Comparison of ENCODE assay signal across 1 cellular context in the genomic region with DNA sequence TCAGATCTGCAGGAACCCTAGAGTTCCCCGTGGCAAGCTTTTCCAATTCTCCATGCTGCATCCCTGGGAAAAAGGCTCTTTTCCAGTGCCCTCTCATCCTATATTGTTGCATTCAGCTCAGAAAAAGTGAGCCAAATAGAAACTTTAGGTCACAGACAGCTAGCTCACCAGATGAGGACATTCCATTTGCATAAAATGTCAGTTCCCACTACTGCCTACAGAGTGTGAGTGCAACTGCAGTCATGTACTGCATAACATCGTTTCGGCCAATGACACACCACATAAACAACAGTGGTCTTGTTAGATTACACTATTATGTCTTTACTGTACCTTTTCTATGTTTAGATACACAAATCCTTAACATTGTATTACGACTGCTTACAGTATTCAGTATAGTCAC.
TF ChIP-seq lines count a peak whose summit lies in the region.

No MANE protein-coding gene starts in this region.

TF ChIP-seq in H1, 55 proteins besides CTCF, POLR2A, EP300 and RAD21:
- TF ChIP-seq KDM1A (IDR thresholded peaks at IDR 0.05; ENCODE audit: borderline replicate concordance, low read length) (no peak), HDAC2 (IDR thresholded peaks at IDR 0.05; ENCODE audit: borderline replicate concordance in 1 of 2, low read depth in 2 of 2, low read length in 2 of 2) (no peak), JUN (IDR thresholded peaks at IDR 0.05; ENCODE audit: low read depth, low read length) (no peak), NANOG (IDR thresholded peaks at IDR 0.05; ENCODE audit: insufficient read depth, low read depth, low read length, poor library complexity, severe bottlenecking) (no peak), JUND (IDR thresholded peaks at IDR 0.05; ENCODE audit: low read length) (no peak), TEAD4 (IDR thresholded peaks at IDR 0.05; ENCODE audit: low read depth, low read length) (no peak), EZH2 (IDR thresholded peaks at IDR 0.05; ENCODE audit: low read depth, low read length, severe bottlenecking) (no peak), CBX5 (IDR thresholded peaks at IDR 0.05; ENCODE audit: low read depth, low read length) (no peak), POLR2AphosphoS5 (IDR thresholded peaks at IDR 0.05; ENCODE audit: low read depth, low read length) (no peak), SIX5 (IDR thresholded peaks at IDR 0.05; ENCODE audit: low read depth, low read length) (no peak), POU5F1 (IDR thresholded peaks at IDR 0.05; ENCODE audit: low read depth, low read length) (no peak), GABPA (IDR thresholded peaks at IDR 0.05; ENCODE audit: borderline replicate concordance, insufficient read depth, low read length) (no peak), SIRT6 (IDR thresholded peaks at IDR 0.05; ENCODE audit: low read length) (no peak), SUZ12 (IDR thresholded peaks at IDR 0.05; ENCODE audit: low read length) (no peak), CEBPB (IDR thresholded peaks at IDR 0.05; ENCODE audit: low read depth, low read length) (no peak), CBX8 (IDR thresholded peaks at IDR 0.05; ENCODE audit: borderline replicate concordance, low read depth, low read length) (no peak)
- TF ChIP-seq, protein P1, sequence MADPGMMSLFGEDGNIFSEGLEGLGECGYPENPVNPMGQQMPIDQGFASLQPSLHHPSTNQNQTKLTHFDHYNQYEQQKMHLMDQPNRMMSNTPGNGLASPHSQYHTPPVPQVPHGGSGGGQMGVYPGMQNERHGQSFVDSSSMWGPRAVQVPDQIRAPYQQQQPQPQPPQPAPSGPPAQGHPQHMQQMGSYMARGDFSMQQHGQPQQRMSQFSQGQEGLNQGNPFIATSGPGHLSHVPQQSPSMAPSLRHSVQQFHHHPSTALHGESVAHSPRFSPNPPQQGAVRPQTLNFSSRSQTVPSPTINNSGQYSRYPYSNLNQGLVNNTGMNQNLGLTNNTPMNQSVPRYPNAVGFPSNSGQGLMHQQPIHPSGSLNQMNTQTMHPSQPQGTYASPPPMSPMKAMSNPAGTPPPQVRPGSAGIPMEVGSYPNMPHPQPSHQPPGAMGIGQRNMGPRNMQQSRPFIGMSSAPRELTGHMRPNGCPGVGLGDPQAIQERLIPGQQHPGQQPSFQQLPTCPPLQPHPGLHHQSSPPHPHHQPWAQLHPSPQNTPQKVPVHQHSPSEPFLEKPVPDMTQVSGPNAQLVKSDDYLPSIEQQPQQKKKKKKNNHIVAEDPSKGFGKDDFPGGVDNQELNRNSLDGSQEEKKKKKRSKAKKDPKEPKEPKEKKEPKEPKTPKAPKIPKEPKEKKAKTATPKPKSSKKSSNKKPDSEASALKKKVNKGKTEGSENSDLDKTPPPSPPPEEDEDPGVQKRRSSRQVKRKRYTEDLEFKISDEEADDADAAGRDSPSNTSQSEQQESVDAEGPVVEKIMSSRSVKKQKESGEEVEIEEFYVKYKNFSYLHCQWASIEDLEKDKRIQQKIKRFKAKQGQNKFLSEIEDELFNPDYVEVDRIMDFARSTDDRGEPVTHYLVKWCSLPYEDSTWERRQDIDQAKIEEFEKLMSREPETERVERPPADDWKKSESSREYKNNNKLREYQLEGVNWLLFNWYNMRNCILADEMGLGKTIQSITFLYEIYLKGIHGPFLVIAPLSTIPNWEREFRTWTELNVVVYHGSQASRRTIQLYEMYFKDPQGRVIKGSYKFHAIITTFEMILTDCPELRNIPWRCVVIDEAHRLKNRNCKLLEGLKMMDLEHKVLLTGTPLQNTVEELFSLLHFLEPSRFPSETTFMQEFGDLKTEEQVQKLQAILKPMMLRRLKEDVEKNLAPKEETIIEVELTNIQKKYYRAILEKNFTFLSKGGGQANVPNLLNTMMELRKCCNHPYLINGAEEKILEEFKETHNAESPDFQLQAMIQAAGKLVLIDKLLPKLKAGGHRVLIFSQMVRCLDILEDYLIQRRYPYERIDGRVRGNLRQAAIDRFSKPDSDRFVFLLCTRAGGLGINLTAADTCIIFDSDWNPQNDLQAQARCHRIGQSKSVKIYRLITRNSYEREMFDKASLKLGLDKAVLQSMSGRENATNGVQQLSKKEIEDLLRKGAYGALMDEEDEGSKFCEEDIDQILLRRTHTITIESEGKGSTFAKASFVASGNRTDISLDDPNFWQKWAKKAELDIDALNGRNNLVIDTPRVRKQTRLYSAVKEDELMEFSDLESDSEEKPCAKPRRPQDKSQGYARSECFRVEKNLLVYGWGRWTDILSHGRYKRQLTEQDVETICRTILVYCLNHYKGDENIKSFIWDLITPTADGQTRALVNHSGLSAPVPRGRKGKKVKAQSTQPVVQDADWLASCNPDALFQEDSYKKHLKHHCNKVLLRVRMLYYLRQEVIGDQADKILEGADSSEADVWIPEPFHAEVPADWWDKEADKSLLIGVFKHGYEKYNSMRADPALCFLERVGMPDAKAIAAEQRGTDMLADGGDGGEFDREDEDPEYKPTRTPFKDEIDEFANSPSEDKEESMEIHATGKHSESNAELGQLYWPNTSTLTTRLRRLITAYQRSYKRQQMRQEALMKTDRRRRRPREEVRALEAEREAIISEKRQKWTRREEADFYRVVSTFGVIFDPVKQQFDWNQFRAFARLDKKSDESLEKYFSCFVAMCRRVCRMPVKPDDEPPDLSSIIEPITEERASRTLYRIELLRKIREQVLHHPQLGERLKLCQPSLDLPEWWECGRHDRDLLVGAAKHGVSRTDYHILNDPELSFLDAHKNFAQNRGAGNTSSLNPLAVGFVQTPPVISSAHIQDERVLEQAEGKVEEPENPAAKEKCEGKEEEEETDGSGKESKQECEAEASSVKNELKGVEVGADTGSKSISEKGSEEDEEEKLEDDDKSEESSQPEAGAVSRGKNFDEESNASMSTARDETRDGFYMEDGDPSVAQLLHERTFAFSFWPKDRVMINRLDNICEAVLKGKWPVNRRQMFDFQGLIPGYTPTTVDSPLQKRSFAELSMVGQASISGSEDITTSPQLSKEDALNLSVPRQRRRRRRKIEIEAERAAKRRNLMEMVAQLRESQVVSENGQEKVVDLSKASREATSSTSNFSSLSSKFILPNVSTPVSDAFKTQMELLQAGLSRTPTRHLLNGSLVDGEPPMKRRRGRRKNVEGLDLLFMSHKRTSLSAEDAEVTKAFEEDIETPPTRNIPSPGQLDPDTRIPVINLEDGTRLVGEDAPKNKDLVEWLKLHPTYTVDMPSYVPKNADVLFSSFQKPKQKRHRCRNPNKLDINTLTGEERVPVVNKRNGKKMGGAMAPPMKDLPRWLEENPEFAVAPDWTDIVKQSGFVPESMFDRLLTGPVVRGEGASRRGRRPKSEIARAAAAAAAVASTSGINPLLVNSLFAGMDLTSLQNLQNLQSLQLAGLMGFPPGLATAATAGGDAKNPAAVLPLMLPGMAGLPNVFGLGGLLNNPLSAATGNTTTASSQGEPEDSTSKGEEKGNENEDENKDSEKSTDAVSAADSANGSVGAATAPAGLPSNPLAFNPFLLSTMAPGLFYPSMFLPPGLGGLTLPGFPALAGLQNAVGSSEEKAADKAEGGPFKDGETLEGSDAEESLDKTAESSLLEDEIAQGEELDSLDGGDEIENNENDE (IDR thresholded peaks at IDR 0.05; ENCODE audit: insufficient replicate concordance, low read length): no peak
- TF ChIP-seq, protein P2, sequence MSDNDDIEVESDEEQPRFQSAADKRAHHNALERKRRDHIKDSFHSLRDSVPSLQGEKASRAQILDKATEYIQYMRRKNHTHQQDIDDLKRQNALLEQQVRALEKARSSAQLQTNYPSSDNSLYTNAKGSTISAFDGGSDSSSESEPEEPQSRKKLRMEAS (IDR thresholded peaks at IDR 0.05): no peak
